In the genomic region with DNA sequence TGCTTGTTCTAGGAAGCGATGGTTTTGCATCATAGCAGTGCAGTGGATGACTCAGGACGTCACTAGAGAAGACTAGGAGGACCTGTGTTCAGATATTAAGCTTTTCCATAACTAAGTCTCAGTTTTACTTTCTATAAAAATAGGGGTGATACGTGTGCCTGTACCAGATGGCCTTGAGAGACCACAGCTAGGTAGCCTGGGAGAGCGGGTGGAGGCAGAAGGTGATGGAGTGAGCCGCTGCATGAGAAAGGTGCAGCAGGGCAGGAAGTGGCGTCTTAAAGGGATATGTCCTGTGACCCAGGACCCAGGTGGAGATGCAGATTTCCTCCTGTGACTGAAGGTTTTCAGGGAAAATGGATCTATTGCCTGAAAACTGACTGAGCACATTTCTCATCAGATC, we compare ENCODE assay signal across 15 cellular contexts.
"Had no signal": no experiment of that assay in that cellular context is flagged by ENCODE, and none has a peak within 500 bp of the region (broad histone marks: within the 10 kb centered on the region; RNA-seq: fewer than 3 reads in every experiment).

No MANE protein-coding gene starts in this region.

- H3K4me3 ChIP-seq: coronary artery, esophagus squamous epithelium, mucosa of descending colon, psoas muscle, right lobe of liver, tibial artery, upper lobe of left lung, uterus had no signal

- H3K36me3 ChIP-seq: esophagus squamous epithelium, neutrophil, right lobe of liver, tibial artery, upper lobe of left lung, uterus had no signal

- DNase-seq: effector CD4-positive, alpha-beta T cell; esophagus squamous epithelium; foreskin fibroblast; mammary epithelial cell; mucosa of descending colon; naive thymus-derived CD8-positive, alpha-beta T cell; psoas muscle; retina; right lobe of liver; stimulated activated CD4-positive, alpha-beta T cell treated with anti-CD3 and anti-CD28 coated beads, Interleukin-4, amount 100 ng/mL, for 1 hour; tibial artery; upper lobe of left lung; uterus had no signal

- H3K9me3 ChIP-seq: esophagus squamous epithelium, mucosa of descending colon, neutrophil, psoas muscle, right lobe of liver, tibial artery, upper lobe of left lung, uterus had no signal

- H3K27me3 ChIP-seq: esophagus squamous epithelium, neutrophil, right lobe of liver, tibial artery, upper lobe of left lung, uterus had no signal

- H3K4me1 ChIP-seq: esophagus squamous epithelium, psoas muscle, right lobe of liver, tibial artery, upper lobe of left lung, uterus had no signal

- H3K27ac ChIP-seq: coronary artery, esophagus squamous epithelium, neutrophil, psoas muscle, right lobe of liver, tibial artery, upper lobe of left lung, uterus had no signal
